In genomic region chrX:12138366-12139313, GRCh38 we compare ENCODE assay signal across 8 cellular contexts. TPM values are rescaled to one million over a fixed set of nuclear protein-coding genes. Genes with fewer than 3 reads are reported as not detected.
A peak's percentile ranks its signal among the peaks of the same experiment; 100 is the strongest.
DNase-seq lines count a peak whose midpoint lies in the region; ATAC-seq and TF ChIP-seq lines count a peak whose summit lies in the region.

FRMPD4 (plus strand) TSS chrX:12138473; CDS start chrX:12138972, 499 bp downstream.

- H3K27me3 ChIP-seq in esophagus muscularis mucosa: peaks cover 0 to 8% (median 4%) of the 10 kb centered on the region in 4 donors
- H3K27me3 ChIP-seq in neural cell (ENCODE audit: insufficient read depth, low read depth, low read length): peaks cover 36% of the 10 kb centered on the region

- TF ChIP-seq CTCF in AG10803 (conservative IDR thresholded peaks at IDR 0.05; ENCODE audit: low read length) (peak; percentile 22; the same call in 1 of the 2 replicates), esophagus muscularis mucosa (IDR thresholded peaks at IDR 0.05) (peak in 1 of 3 experiments; percentile 12), neural cell (IDR thresholded peaks at IDR 0.05; ENCODE audit: poor library complexity, severe bottlenecking) (peak; percentile 62)

- no peaks in the 10 kb centered on the region for H4K20me1 ChIP-seq in neural cell (ENCODE audit: insufficient read depth)

- no peaks in the 10 kb centered on the region for H3F3A ChIP-seq in neural cell (ENCODE audit: insufficient read depth, low read length, poor library complexity, severe bottlenecking)

- peak; percentile 62 for TF ChIP-seq RAD21 in neural cell (conservative IDR thresholded peaks at IDR 0.05)

- H3K9me3 ChIP-seq in esophagus muscularis mucosa (no peaks in the 10 kb centered on the region), neural cell (ENCODE audit: low read length) (no peaks in the 10 kb centered on the region)

- H3K4me3 ChIP-seq in AG10803 (ENCODE audit: low read length) (peak within 1 kb of the TSS; percentile 60), esophagus muscularis mucosa (peak within 1 kb of the TSS; percentile 35 to 49 (median 38)), neural cell (ENCODE audit: low read length) (peak within 1 kb of the TSS; percentile 71)

- TF ChIP-seq POLR2A in esophagus muscularis mucosa (IDR thresholded peaks at IDR 0.05; ENCODE audit: low read depth): no peak

- no peak for TF ChIP-seq EP300 in esophagus muscularis mucosa (IDR thresholded peaks at IDR 0.05)
- TF ChIP-seq EP300 in neural cell (conservative IDR thresholded peaks at IDR 0.05; ENCODE audit: poor library complexity, severe bottlenecking): no peak

- H3K9me2 ChIP-seq in neural cell (ENCODE audit: insufficient read depth, low read length): no peaks in the 10 kb centered on the region

- intact Hi-C loops in esophagus muscularis mucosa (cut with DNase I): no loop called here

- H3K79me2 ChIP-seq in neural cell (replicated peaks; ENCODE audit: insufficient read depth, low read length): no peaks in the 10 kb centered on the region

- H3K27ac ChIP-seq in esophagus muscularis mucosa (replicated peaks in 1 of 4): no peak within 1 kb of the TSS
- no peak within 1 kb of the TSS for H3K27ac ChIP-seq in neural cell (ENCODE audit: low read length)

- DNase-seq in AG10803 (ENCODE audit: low read depth) (peak; percentile 39), NCI-H1417 (lab: John Stamatoyannopoulos, UW) (peak in 2 of 3 experiments; percentile 86 to 87), esophagus muscularis mucosa (ENCODE audit: extremely low spot score) (no peak), NCI-H226 (no peak), cortex of kidney (lab: John Stamatoyannopoulos, UW) (no peak), NCI-H2081 treated with DMSO at 0.1 percent for 48 hours (lab: John Stamatoyannopoulos, UW) (no peak)

- peak within 1 kb of the TSS; percentile 33 for H2AFZ ChIP-seq in neural cell (ENCODE audit: low read depth, low read length)

- WGBS in esophagus muscularis mucosa: 27% methylated on average over 19 of the region's 80 CpGs

- H3K36me3 ChIP-seq in esophagus muscularis mucosa: no peaks in the 10 kb centered on the region
- H3K36me3 ChIP-seq in neural cell (ENCODE audit: insufficient read depth, low read length): no peaks in the 10 kb centered on the region

- peak within 1 kb of the TSS; percentile 35 for H3K4me2 ChIP-seq in neural cell (ENCODE audit: low read length)

- H3K4me1 ChIP-seq in esophagus muscularis mucosa: peaks cover 0 to 12% (median 7%) of the 10 kb centered on the region in 4 donors

- H3K9ac ChIP-seq in neural cell (ENCODE audit: low read length): peak within 1 kb of the TSS; percentile 41

- ATAC-seq in HG02571 (IDR thresholded peaks at IDR 0.05; ENCODE audit: unreplicated experiment): no peak

TF ChIP-seq in neural cell, 6 proteins besides CTCF, POLR2A, EP300 and RAD21:
- TF ChIP-seq TAF1 (IDR thresholded peaks at IDR 0.05; ENCODE audit: low read depth): no peak
- no peak for TF ChIP-seq EZH2 (IDR thresholded peaks at IDR 0.05; ENCODE audit: borderline replicate concordance, insufficient read depth, low read length, poor library complexity, severe bottlenecking)
- TF ChIP-seq POLR2AphosphoS5 (IDR thresholded peaks at IDR 0.05): no peak
- peak; percentile 30 for TF ChIP-seq MXI1 (conservative IDR thresholded peaks at IDR 0.05; ENCODE audit: poor library complexity, severe bottlenecking)
- TF ChIP-seq SMC3 (conservative IDR thresholded peaks at IDR 0.05; ENCODE audit: poor library complexity): peak; percentile 56
TF ChIP-seq in neural cell: peak in this region for 2.

RNA-seq across cellular contexts. Expression of gene FRMPD4, which starts in this region (rescaled TPM):
- under 1 TPM; 0.17 to 0.83 (median 0.46) TPM for total RNA-seq in esophagus muscularis mucosa
- polyA plus RNA-seq in neural cell: 0.32 and 1.2 TPM in 2 replicates
- polyA minus RNA-seq in neural cell: 1.7 TPM in 2 replicates

Comparison
In these comparisons a context has a peak if more than half of its experiments do, and no peak if none do; other contexts are left out.
1. DNase-seq: peak in AG10803 (single experiment) and NCI-H1417 (2 of 3); none in esophagus muscularis mucosa (single experiment), NCI-H226 (single experiment), cortex of kidney (single experiment) and NCI-H2081 treated with DMSO at 0.1 percent for 48 hours (single experiment).
2. Peak in every context shown above with its lines, with median percentiles within 50 percentile points of each other: H3K4me3 ChIP-seq.